ENCODE assay signal across 23 cellular contexts in genomic region chr6:89518352-89519055, GRCh38.
"Had no signal": no experiment of that assay in that cellular context is flagged by ENCODE, and none has a peak within 500 bp of the region (broad histone marks: within the 10 kb centered on the region; RNA-seq: fewer than 3 reads in every experiment).

No MANE protein-coding gene starts in this region.

- H3K9me3 Mint-ChIP-seq: activated CD8-positive, alpha-beta T cell treated with anti-CD3 and anti-CD28 coated beads for 36 hours; activated T-cell treated with anti-CD3 and anti-CD28 coated beads, Interleukin-2, amount 50 U/mL, for 72 hours; activated T-helper 2 cell treated with anti-CD3 and anti-CD28 coated beads, Interferon-gamma antibody, Interleukin-2, Interleukin-4, amounts not matched to agents 10 μg/mL and 5 μg/mL and 100 μg/mL, durations not matched to agents 14 hours and 24 hours and 36 hours; T-cell had no signal

- H3K36me3 ChIP-seq: adrenal gland had no signal

- H3K27me3 ChIP-seq: adrenal gland had no signal

- H3K4me3 Mint-ChIP-seq: activated CD8-positive, alpha-beta T cell treated with anti-CD3 and anti-CD28 coated beads for 36 hours; activated naive CD8-positive, alpha-beta T cell treated with anti-CD3 and anti-CD28 coated beads, Interleukin-2, amount 10 ng/mL, durations not matched to agents 7 days and 5 days; activated T-cell treated with anti-CD3 and anti-CD28 coated beads, Interleukin-2, amount 50 U/mL, for 72 hours; T-cell had no signal

- H3K9me3 ChIP-seq: adrenal gland had no signal

- H3K27ac Mint-ChIP-seq: activated CD8-positive, alpha-beta T cell treated with anti-CD3 and anti-CD28 coated beads for 36 hours; activated naive CD8-positive, alpha-beta T cell treated with anti-CD3 and anti-CD28 coated beads, Interleukin-2, amount 10 ng/mL, durations not matched to agents 7 days and 5 days; activated T-cell treated with anti-CD3 and anti-CD28 coated beads, Interleukin-2, amount 50 U/mL, for 72 hours; activated T-helper 2 cell treated with anti-CD3 and anti-CD28 coated beads, Interferon-gamma antibody, Interleukin-2, Interleukin-4, amounts not matched to agents 10 μg/mL and 5 μg/mL and 100 μg/mL, durations not matched to agents 14 hours and 24 hours and 36 hours; T-cell had no signal

- DNase-seq: activated CD4-positive, CD25-positive, alpha-beta regulatory T cell; activated CD8-positive, alpha-beta memory T cell treated with anti-CD3 and anti-CD28 coated beads, Interleukin-2, amount 50 U/mL, for 4 hours; activated CD8-positive, alpha-beta T cell treated with anti-CD3 and anti-CD28 coated beads for 36 hours; activated gamma-delta T cell treated with Interleukin-2 at 50 U/mL for 16 hours; activated naive CD4-positive, alpha-beta T cell treated with anti-CD3 and anti-CD28 coated beads, Interleukin-2, amount 50 U/mL, for 16 hours; activated naive CD8-positive, alpha-beta T cell treated with anti-CD3 and anti-CD28 coated beads, Interleukin-2, amount 10 ng/mL, durations not matched to agents 7 days and 5 days; activated T-cell treated with anti-CD3 and anti-CD28 coated beads, Interleukin-2, amount 50 U/mL, for 72 hours; adrenal gland; anterior cingulate cortex; central memory CD4-positive, alpha-beta T cell; NCI-H1105 treated with DMSO at 0.1 percent for 48 hours; NCI-H1436 treated with DMSO at 0.1 percent for 48 hours; NCI-H187; NCI-H2081; NCI-H446 treated with DMSO at 0.1 percent for 48 hours; NCI-H524 treated with DMSO at 0.1 percent for 48 hours; NCI-H748 treated with DMSO at 0.1 percent for 48 hours; SIG-M5; T-cell; T-helper 2 cell; T1000 had no signal

- H3K4me1 Mint-ChIP-seq: activated naive CD8-positive, alpha-beta T cell treated with anti-CD3 and anti-CD28 coated beads, Interleukin-2, amount 10 ng/mL, durations not matched to agents 7 days and 5 days; T-cell had no signal

- H3K4me3 ChIP-seq: adrenal gland, SK-N-MC had no signal

- H3K27ac ChIP-seq: adrenal gland, SK-N-MC had no signal

- H3K4me1 ChIP-seq: adrenal gland had no signal

- ATAC-seq: activated CD8-positive, alpha-beta T cell treated with anti-CD3 and anti-CD28 coated beads for 36 hours; activated T-cell treated with anti-CD3 and anti-CD28 coated beads, Interleukin-2, amount 50 U/mL, for 72 hours; T-cell had no signal
